1 cellular context compared by ENCODE assay signal in the genomic region with DNA sequence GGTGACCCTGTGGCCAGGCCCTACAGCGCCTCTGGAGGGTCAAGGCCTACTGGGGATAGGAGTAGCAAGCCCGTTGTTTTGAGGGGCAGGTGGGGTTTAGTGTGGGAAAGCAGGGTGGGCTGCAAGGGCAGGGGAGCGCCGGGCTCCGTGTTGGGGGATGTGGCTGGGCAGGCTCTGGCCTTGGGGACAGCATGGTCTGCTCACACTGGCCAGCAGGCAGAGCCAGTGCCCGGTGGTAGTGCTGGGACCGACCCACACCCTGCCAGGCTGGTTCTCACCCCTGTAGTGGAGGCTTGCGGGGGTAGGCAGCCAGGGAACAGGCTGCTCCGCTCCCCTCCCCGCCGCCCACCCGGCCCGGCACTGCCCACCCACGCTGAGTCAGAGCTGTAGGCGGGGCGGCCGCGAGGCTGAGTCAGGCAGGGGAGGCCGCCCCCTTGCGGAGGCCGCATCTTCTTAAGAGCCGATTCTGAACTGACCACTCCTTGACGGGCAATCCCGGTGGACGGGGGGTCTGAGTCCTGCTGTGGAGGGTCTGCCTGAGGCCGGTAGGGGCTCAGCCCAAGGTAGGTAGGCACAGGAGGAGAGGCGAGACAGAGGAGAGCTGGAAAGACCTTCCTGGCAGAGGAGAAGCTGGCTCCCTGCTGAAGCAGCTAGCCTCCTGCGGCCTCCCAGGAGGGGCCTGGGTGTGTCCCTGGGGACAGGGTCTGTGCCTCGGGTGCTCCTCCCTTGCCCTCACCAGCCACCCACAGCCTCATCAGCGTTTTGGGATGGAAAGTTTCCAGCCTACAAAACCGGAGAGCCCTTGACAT.
TF ChIP-seq lines count a peak whose summit lies in the region.

No MANE protein-coding gene starts in this region.

TF ChIP-seq in IMR-90, 13 proteins besides CTCF, POLR2A, EP300 and RAD21 (continued from another document):
- TF ChIP-seq, protein P1, sequence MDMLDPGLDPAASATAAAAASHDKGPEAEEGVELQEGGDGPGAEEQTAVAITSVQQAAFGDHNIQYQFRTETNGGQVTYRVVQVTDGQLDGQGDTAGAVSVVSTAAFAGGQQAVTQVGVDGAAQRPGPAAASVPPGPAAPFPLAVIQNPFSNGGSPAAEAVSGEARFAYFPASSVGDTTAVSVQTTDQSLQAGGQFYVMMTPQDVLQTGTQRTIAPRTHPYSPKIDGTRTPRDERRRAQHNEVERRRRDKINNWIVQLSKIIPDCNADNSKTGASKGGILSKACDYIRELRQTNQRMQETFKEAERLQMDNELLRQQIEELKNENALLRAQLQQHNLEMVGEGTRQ (IDR thresholded peaks at IDR 0.05; ENCODE audit: low read depth, low read length) = no peak
- TF ChIP-seq CEBPB (IDR thresholded peaks at IDR 0.05; ENCODE audit: low read depth, low read length) = no peak
TF ChIP-seq in IMR-90: peak in this region for 3.
